ENCODE assay signal across 22 cellular contexts in genomic region chr1:32104127-32104526, GRCh38.
"Had no signal": no experiment of that assay in that cellular context is flagged by ENCODE, and none has a peak within 500 bp of the region (broad histone marks: within the 10 kb centered on the region; RNA-seq: fewer than 3 reads in every experiment).

No MANE protein-coding gene starts in this region.

- FAIRE-seq: colon, endometrium, islet of Langerhans had no signal

- H3K4me3 Mint-ChIP-seq: activated CD4-positive, alpha-beta memory T cell treated with anti-CD3 and anti-CD28 coated beads, Interleukin-2, amount 10 ng/mL, durations not matched to agents 7 days and 5 days; activated naive CD4-positive, alpha-beta T cell treated with anti-CD3 and anti-CD28 coated beads, Interleukin-2, amount 50 U/mL, for 24 hours; activated T-cell treated with anti-CD3 and anti-CD28 coated beads, Interleukin-2, amount 50 U/mL, for 24 hours; naive thymus-derived CD4-positive, alpha-beta T cell; stimulated activated naive CD8-positive, alpha-beta T cell treated with anti-CD3 and anti-CD28 coated beads, Interleukin-15, Interleukin-2, amounts not matched to agents 100 ng/mL and 50 ng/mL, for 24 hours; T-helper 17 cell had no signal

- H3K4me3 ChIP-seq: adrenal gland, cardiac muscle cell, gastroesophageal sphincter, heart right ventricle, mucosa of descending colon, smooth muscle cell, suprapubic skin, upper lobe of left lung had no signal

- H3K36me3 ChIP-seq: cardiac muscle cell had no signal

- H3K27me3 Mint-ChIP-seq: activated CD4-positive, alpha-beta memory T cell treated with anti-CD3 and anti-CD28 coated beads, Interleukin-2, amount 10 ng/mL, durations not matched to agents 7 days and 5 days; activated naive CD4-positive, alpha-beta T cell treated with anti-CD3 and anti-CD28 coated beads, Interleukin-2, amount 50 U/mL, for 24 hours; activated T-cell treated with anti-CD3 and anti-CD28 coated beads, Interleukin-2, amount 50 U/mL, for 24 hours; naive thymus-derived CD4-positive, alpha-beta T cell; stimulated activated naive CD8-positive, alpha-beta T cell treated with anti-CD3 and anti-CD28 coated beads, Interleukin-15, Interleukin-2, amounts not matched to agents 100 ng/mL and 50 ng/mL, for 24 hours; T-helper 17 cell had no signal

- H3K27me3 ChIP-seq: adrenal gland, cardiac muscle cell, gastroesophageal sphincter, heart right ventricle, suprapubic skin, upper lobe of left lung had no signal

- H3K27ac ChIP-seq: adrenal gland, cardiac muscle cell, gastroesophageal sphincter, heart right ventricle, suprapubic skin, upper lobe of left lung had no signal

- H3K9me3 Mint-ChIP-seq: activated CD4-positive, alpha-beta memory T cell treated with anti-CD3 and anti-CD28 coated beads, Interleukin-2, amount 10 ng/mL, durations not matched to agents 7 days and 5 days; activated naive CD4-positive, alpha-beta T cell treated with anti-CD3 and anti-CD28 coated beads, Interleukin-2, amount 50 U/mL, for 24 hours; activated T-cell treated with anti-CD3 and anti-CD28 coated beads, Interleukin-2, amount 50 U/mL, for 24 hours; naive thymus-derived CD4-positive, alpha-beta T cell; stimulated activated naive CD8-positive, alpha-beta T cell treated with anti-CD3 and anti-CD28 coated beads, Interleukin-15, Interleukin-2, amounts not matched to agents 100 ng/mL and 50 ng/mL, for 24 hours had no signal

- ATAC-seq: gastroesophageal sphincter; heart right ventricle; mucosa of descending colon; naive thymus-derived CD4-positive, alpha-beta T cell; T-helper 17 cell had no signal

- DNase-seq: activated CD4-positive, alpha-beta memory T cell treated with anti-CD3 and anti-CD28 coated beads, Interleukin-2, amount 10 ng/mL, durations not matched to agents 7 days and 5 days; activated CD4-positive, alpha-beta T cell treated with anti-CD3 and anti-CD28 coated beads for 4 hours; activated effector memory CD4-positive, alpha-beta T cell treated with anti-CD3 and anti-CD28 coated beads, Interleukin-2, amount 50 U/mL, for 16 hours; activated T-cell treated with anti-CD3 and anti-CD28 coated beads, Interleukin-2, amount 50 U/mL, for 24 hours; adrenal gland; heart right ventricle; mammary epithelial cell; mucosa of descending colon; naive thymus-derived CD4-positive, alpha-beta T cell; stimulated activated CD4-positive, alpha-beta T cell treated with anti-CD3 and anti-CD28 coated beads, Interleukin-4, amount 100 ng/mL, for 4 hours; stimulated activated CD8-positive, alpha-beta memory T cell treated with anti-CD3 and anti-CD28 coated beads, Interleukin-4, amount 100 ng/mL, for 48 hours; T-helper 17 cell; upper lobe of left lung had no signal

- H3K9me3 ChIP-seq: adrenal gland, gastroesophageal sphincter, heart right ventricle, mucosa of descending colon, suprapubic skin, upper lobe of left lung had no signal

- H3K27ac Mint-ChIP-seq: activated CD4-positive, alpha-beta memory T cell treated with anti-CD3 and anti-CD28 coated beads, Interleukin-2, amount 10 ng/mL, durations not matched to agents 7 days and 5 days; activated naive CD4-positive, alpha-beta T cell treated with anti-CD3 and anti-CD28 coated beads, Interleukin-2, amount 50 U/mL, for 24 hours; activated T-cell treated with anti-CD3 and anti-CD28 coated beads, Interleukin-2, amount 50 U/mL, for 24 hours; stimulated activated naive CD8-positive, alpha-beta T cell treated with anti-CD3 and anti-CD28 coated beads, Interleukin-15, Interleukin-2, amounts not matched to agents 100 ng/mL and 50 ng/mL, for 24 hours; T-helper 17 cell had no signal
